ENCODE assay signal across 1 cellular context in genomic region chr3:143123353-143123974, GRCh38.
A peak's percentile ranks its signal among the peaks of the same experiment; 100 is the strongest.
TF ChIP-seq lines count a peak whose summit lies in the region.

No MANE protein-coding gene starts in this region.

TF ChIP-seq in GM12878, 131 proteins besides CTCF, POLR2A, EP300 and RAD21 (continued from another document and continues in another):
- TF ChIP-seq, protein P1, sequence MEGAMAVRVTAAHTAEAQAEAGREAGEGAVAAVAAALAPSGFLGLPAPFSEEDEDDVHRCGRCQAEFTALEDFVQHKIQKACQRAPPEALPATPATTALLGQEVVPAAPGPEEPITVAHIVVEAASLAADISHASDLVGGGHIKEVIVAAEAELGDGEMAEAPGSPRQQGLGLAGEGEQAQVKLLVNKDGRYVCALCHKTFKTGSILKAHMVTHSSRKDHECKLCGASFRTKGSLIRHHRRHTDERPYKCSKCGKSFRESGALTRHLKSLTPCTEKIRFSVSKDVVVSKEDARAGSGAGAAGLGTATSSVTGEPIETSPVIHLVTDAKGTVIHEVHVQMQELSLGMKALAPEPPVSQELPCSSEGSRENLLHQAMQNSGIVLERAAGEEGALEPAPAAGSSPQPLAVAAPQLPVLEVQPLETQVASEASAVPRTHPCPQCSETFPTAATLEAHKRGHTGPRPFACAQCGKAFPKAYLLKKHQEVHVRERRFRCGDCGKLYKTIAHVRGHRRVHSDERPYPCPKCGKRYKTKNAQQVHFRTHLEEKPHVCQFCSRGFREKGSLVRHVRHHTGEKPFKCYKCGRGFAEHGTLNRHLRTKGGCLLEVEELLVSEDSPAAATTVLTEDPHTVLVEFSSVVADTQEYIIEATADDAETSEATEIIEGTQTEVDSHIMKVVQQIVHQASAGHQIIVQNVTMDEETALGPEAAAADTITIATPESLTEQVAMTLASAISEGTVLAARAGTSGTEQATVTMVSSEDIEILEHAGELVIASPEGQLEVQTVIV (IDR thresholded peaks at IDR 0.05; ENCODE audit: borderline replicate concordance, partially characterized antibody): no peak
- no peak for TF ChIP-seq MXI1 (IDR thresholded peaks at IDR 0.05; ENCODE audit: low read depth, low read length)
- peak; percentile 69 for TF ChIP-seq DPF2 (IDR thresholded peaks at IDR 0.05)
- TF ChIP-seq, protein P2, sequence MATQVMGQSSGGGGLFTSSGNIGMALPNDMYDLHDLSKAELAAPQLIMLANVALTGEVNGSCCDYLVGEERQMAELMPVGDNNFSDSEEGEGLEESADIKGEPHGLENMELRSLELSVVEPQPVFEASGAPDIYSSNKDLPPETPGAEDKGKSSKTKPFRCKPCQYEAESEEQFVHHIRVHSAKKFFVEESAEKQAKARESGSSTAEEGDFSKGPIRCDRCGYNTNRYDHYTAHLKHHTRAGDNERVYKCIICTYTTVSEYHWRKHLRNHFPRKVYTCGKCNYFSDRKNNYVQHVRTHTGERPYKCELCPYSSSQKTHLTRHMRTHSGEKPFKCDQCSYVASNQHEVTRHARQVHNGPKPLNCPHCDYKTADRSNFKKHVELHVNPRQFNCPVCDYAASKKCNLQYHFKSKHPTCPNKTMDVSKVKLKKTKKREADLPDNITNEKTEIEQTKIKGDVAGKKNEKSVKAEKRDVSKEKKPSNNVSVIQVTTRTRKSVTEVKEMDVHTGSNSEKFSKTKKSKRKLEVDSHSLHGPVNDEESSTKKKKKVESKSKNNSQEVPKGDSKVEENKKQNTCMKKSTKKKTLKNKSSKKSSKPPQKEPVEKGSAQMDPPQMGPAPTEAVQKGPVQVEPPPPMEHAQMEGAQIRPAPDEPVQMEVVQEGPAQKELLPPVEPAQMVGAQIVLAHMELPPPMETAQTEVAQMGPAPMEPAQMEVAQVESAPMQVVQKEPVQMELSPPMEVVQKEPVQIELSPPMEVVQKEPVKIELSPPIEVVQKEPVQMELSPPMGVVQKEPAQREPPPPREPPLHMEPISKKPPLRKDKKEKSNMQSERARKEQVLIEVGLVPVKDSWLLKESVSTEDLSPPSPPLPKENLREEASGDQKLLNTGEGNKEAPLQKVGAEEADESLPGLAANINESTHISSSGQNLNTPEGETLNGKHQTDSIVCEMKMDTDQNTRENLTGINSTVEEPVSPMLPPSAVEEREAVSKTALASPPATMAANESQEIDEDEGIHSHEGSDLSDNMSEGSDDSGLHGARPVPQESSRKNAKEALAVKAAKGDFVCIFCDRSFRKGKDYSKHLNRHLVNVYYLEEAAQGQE (IDR thresholded peaks at IDR 0.05; ENCODE audit: low read depth, low read length): no peak
- no peak for TF ChIP-seq BACH1 (IDR thresholded peaks at IDR 0.05; ENCODE audit: borderline replicate concordance)
- TF ChIP-seq KLF5 (IDR thresholded peaks at IDR 0.05; ENCODE audit: partially characterized antibody): no peak
- 0 out of 2 replicates have a peak, but pooled peaks have one; percentile 10 for TF ChIP-seq GABPA (IDR thresholded peaks at IDR 0.05; ENCODE audit: low read depth)
- no peak for TF ChIP-seq STAT1 (conservative IDR thresholded peaks at IDR 0.05)
- peak; percentile 32; the same call in 1 of the 2 replicates for TF ChIP-seq JUNB (IDR thresholded peaks at IDR 0.05)
- no peak for TF ChIP-seq ZBTB33 (IDR thresholded peaks at IDR 0.05)
- TF ChIP-seq CHD2 (IDR thresholded peaks at IDR 0.05; ENCODE audit: borderline replicate concordance, low read depth, low read length): no peak
- peak; percentile 64 to 84 for TF ChIP-seq IKZF2 (IDR thresholded peaks at IDR 0.05)
- no peak for TF ChIP-seq SKIL (IDR thresholded peaks at IDR 0.05; ENCODE audit: low read depth, poor library complexity, severe bottlenecking)
- TF ChIP-seq SMC3 (IDR thresholded peaks at IDR 0.05; ENCODE audit: borderline replicate concordance, low read length): no peak; the same call in 1 of the 2 replicates
- no peak for TF ChIP-seq ZNF592 (IDR thresholded peaks at IDR 0.05)
- TF ChIP-seq ZNF24 (IDR thresholded peaks at IDR 0.05): peak; percentile 33; the same call in 1 of the 2 replicates
- TF ChIP-seq TCF3 (IDR thresholded peaks at IDR 0.05; ENCODE audit: borderline replicate concordance, insufficient read depth, low read depth, low read length): no peak
- TF ChIP-seq SRF (IDR thresholded peaks at IDR 0.05; ENCODE audit: low read depth in 2 of 2, low read length in 2 of 2): no peak
- no peak for TF ChIP-seq MYB (IDR thresholded peaks at IDR 0.05; ENCODE audit: borderline replicate concordance, low read depth, low read length)
- 0 out of 2 replicates have a peak, but pooled peaks have one; percentile 36 for TF ChIP-seq MEF2A (IDR thresholded peaks at IDR 0.05; ENCODE audit: insufficient read depth, low read depth, low read length)
- no peak for TF ChIP-seq SMAD1 (IDR thresholded peaks at IDR 0.05; ENCODE audit: low read depth, partially characterized antibody)
- peak; percentile 49; the same call in 1 of the 2 replicates for TF ChIP-seq SMAD5 (IDR thresholded peaks at IDR 0.05; ENCODE audit: low read depth)
- TF ChIP-seq EZH2 (IDR thresholded peaks at IDR 0.05; ENCODE audit: borderline replicate concordance, control insufficient read depth, low read depth, low read length): no peak
- TF ChIP-seq ZBTB40 (IDR thresholded peaks at IDR 0.05; ENCODE audit: borderline replicate concordance): no peak
- no peak for TF ChIP-seq FOS (IDR thresholded peaks at IDR 0.05; ENCODE audit: borderline replicate concordance, extremely low read depth, insufficient read length)
- no peak for TF ChIP-seq MYC (IDR thresholded peaks at IDR 0.05; ENCODE audit: insufficient read depth, insufficient read length, insufficient replicate concordance, low read length, severe bottlenecking)
- TF ChIP-seq NR2C1 (IDR thresholded peaks at IDR 0.05): no peak
- TF ChIP-seq, protein P3, sequence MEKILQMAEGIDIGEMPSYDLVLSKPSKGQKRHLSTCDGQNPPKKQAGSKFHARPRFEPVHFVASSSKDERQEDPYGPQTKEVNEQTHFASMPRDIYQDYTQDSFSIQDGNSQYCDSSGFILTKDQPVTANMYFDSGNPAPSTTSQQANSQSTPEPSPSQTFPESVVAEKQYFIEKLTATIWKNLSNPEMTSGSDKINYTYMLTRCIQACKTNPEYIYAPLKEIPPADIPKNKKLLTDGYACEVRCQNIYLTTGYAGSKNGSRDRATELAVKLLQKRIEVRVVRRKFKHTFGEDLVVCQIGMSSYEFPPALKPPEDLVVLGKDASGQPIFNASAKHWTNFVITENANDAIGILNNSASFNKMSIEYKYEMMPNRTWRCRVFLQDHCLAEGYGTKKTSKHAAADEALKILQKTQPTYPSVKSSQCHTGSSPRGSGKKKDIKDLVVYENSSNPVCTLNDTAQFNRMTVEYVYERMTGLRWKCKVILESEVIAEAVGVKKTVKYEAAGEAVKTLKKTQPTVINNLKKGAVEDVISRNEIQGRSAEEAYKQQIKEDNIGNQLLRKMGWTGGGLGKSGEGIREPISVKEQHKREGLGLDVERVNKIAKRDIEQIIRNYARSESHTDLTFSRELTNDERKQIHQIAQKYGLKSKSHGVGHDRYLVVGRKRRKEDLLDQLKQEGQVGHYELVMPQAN (conservative IDR thresholded peaks at IDR 0.05): no peak
- no peak for TF ChIP-seq JUND (IDR thresholded peaks at IDR 0.05; ENCODE audit: low read depth, low read length)
- 0 out of 2 replicates have a peak, but pooled peaks have one; percentile 45 for TF ChIP-seq HDAC2 (IDR thresholded peaks at IDR 0.05)
- no peak for TF ChIP-seq WRNIP1 (IDR thresholded peaks at IDR 0.05; ENCODE audit: borderline replicate concordance, low read depth, low read length)
- TF ChIP-seq CBFB (IDR thresholded peaks at IDR 0.05; ENCODE audit: low read depth): peak; percentile 43; the same call in 1 of the 2 replicates
